Comparison of ENCODE assay signal across 9 cellular contexts in the genomic region with DNA sequence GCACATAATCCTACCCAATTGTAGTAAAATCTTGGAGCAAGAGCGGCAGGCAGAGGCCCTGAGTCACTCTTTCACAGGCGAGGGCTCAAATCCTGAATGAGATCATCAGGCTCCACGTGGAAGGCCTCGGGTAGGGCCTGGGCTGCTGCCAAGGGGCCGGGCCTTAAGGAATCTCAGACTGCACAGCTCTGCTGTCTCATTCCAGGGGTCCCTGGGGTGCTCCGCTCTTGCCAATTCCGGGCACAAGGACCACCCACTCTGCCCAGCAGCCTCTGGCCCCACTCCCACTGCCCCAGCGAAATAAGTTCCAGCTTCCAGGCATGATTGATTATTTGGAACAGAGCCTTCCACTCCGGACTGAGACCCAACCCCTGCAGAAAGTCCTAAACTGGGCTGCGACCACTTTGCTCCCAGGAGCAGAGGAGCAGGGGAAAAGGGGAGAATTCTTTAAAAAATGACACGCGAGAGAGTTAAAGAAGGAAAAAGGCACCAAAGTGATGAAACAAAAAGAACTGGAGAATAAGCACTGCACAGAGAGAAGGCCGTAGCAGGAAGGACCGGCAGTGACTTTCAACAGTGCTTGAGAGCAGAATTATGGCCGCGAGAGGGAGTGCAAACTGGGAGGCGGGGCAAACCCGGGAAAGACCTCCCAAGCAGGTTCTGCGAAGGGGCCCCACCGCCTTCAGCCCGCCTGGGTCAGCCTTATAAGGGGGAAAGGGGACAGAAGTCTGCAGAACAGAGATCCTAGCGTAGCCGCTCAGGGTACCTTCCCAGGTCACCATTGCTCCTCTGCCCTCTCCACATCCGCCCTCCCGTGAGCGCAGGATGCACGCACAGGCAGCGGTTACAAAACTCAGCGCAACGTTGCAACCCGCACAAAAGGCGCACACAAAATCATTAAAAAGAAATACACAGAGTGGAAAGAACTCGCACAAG. TPM values are rescaled to one million over a fixed set of nuclear protein-coding genes. Genes with fewer than 3 reads are reported as not detected.
A peak's percentile ranks its signal among the peaks of the same experiment; 100 is the strongest.
DNase-seq lines count a peak whose midpoint lies in the region; ATAC-seq and TF ChIP-seq lines count a peak whose summit lies in the region.
"Had no signal": no experiment of that assay in that cellular context is flagged by ENCODE, and none has a peak within 500 bp of the region (broad histone marks: within the 10 kb centered on the region; RNA-seq: fewer than 3 reads in every experiment).

No MANE protein-coding gene starts in this region.

- peak overlapping the region; percentile 68 for H3K27ac Mint-ChIP-seq in activated CD4-positive, alpha-beta T cell treated with anti-CD3 and anti-CD28 coated beads, Interleukin-2, amount 10 ng/mL, durations not matched to agents 7 days and 5 days
- H3K27ac Mint-ChIP-seq: memory B cell had no signal

- in situ Hi-C loops in brain microvascular endothelial cell (cut with HindIII; ENCODE audit: low pct_ligation_motif_present, low sequenced_read_pairs) = no loop called here

- WGBS in iPS DF 6.9 (ENCODE audit: insufficient coverage, insufficient read length) = no CpG with 5 or more reads among the region's 33 CpGs
- WGBS in psoas muscle, 3 donors = 0 to 1% (median 1%) methylated on average over 33 of the region's 33 CpGs

- H3K9me3 ChIP-seq in iPS DF 6.9 (ENCODE audit: control insufficient read depth, insufficient read depth, low read length) (no peaks in the 10 kb centered on the region), psoas muscle (no peaks in the 10 kb centered on the region)

- H3K36me3 ChIP-seq in brain microvascular endothelial cell (replicated peaks) = peaks cover 22% of the 10 kb centered on the region
- peaks cover 8% of the 10 kb centered on the region; the same call in 1 of the 2 replicates for H3K36me3 ChIP-seq in iPS DF 6.9 (ENCODE audit: control insufficient read depth, insufficient read depth, low read length)
- H3K36me3 ChIP-seq in psoas muscle (ENCODE audit: insufficient read depth in 1 of 2, low read depth in 1 of 2) = peaks cover 5 to 45% of the 10 kb centered on the region in 2 donors

- H3K4me3 ChIP-seq in brain microvascular endothelial cell (ENCODE audit: low read depth, low read length) (peak overlapping the region; percentile 87), iPS DF 6.9 (ENCODE audit: low read length) (peak overlapping the region; percentile 49; the same call in 1 of the 2 replicates), psoas muscle (peak overlapping the region; percentile 90)

- H3K4me1 ChIP-seq in iPS DF 6.9 (ENCODE audit: control insufficient read depth, insufficient read depth, low read length) (no peaks in the 10 kb centered on the region), psoas muscle (peaks cover 40% of the 10 kb centered on the region)

- CTCF ChIA-PET in activated CD4-positive, alpha-beta T cell treated with anti-CD3 and anti-CD28 coated beads, Interleukin-2, amount 10 ng/mL, durations not matched to agents 7 days and 5 days (lab: Charles Lee) = interaction anchor here (0.7 kb wide), 1 partner anchor 1902 kb away, joined by 3 read pairs; no protein-coding TSS in a partner anchor

- peak overlapping the region; percentile 77 for H3K4me3 Mint-ChIP-seq in activated CD4-positive, alpha-beta T cell treated with anti-CD3 and anti-CD28 coated beads, Interleukin-2, amount 10 ng/mL, durations not matched to agents 7 days and 5 days

- peaks cover 54% of the 10 kb centered on the region for H3K27me3 Mint-ChIP-seq in activated CD4-positive, alpha-beta T cell treated with anti-CD3 and anti-CD28 coated beads, Interleukin-2, amount 10 ng/mL, durations not matched to agents 7 days and 5 days

- peak; percentile 65 for TF ChIP-seq CTCF in brain microvascular endothelial cell (IDR thresholded peaks at IDR 0.05; ENCODE audit: low read depth, low read length, missing control alignments)
- TF ChIP-seq CTCF in psoas muscle (IDR thresholded peaks at IDR 0.05) = peak; percentile 26

- ATAC-seq in psoas muscle (peak; percentile 65 to 77 (median 72)), GM19455 (IDR thresholded peaks at IDR 0.05; ENCODE audit: unreplicated experiment) (no peak)

- no peaks in the 10 kb centered on the region for H3K9me3 Mint-ChIP-seq in activated CD4-positive, alpha-beta T cell treated with anti-CD3 and anti-CD28 coated beads, Interleukin-2, amount 10 ng/mL, durations not matched to agents 7 days and 5 days

- peaks cover 43% of the 10 kb centered on the region for H3K4me1 Mint-ChIP-seq in activated CD4-positive, alpha-beta T cell treated with anti-CD3 and anti-CD28 coated beads, Interleukin-2, amount 10 ng/mL, durations not matched to agents 7 days and 5 days

- peaks cover 11% of the 10 kb centered on the region for H3K36me3 Mint-ChIP-seq in activated CD4-positive, alpha-beta T cell treated with anti-CD3 and anti-CD28 coated beads, Interleukin-2, amount 10 ng/mL, durations not matched to agents 7 days and 5 days (ENCODE audit: low read depth)

- H3K27me3 ChIP-seq in brain microvascular endothelial cell (replicated peaks) (no peaks in the 10 kb centered on the region), iPS DF 6.9 (ENCODE audit: control insufficient read depth, insufficient read depth, low read length) (no peaks in the 10 kb centered on the region), psoas muscle (ENCODE audit: insufficient read depth in 3 of 3, low read length in 2 of 3) (no peaks in the 10 kb centered on the region)

- intact Hi-C loops in psoas muscle (cut with DNase I) = loop anchor here (2.0 to 10.0 kb wide), 3 partner anchors 74 to 1902 kb away; no protein-coding TSS in a partner anchor

- POLR2A ChIA-PET in activated CD4-positive, alpha-beta T cell treated with anti-CD3 and anti-CD28 coated beads, Interleukin-2, amount 10 ng/mL, durations not matched to agents 7 days and 5 days (lab: Charles Lee) = no interaction called here

- H3K27ac ChIP-seq in brain microvascular endothelial cell = peak overlapping the region; percentile 78
- H3K27ac ChIP-seq in iPS DF 6.9 (ENCODE audit: low read length) = no peak overlapping the region
- H3K27ac ChIP-seq in psoas muscle = peak overlapping the region; percentile 94

- DNase-seq in activated CD4-positive, alpha-beta T cell treated with anti-CD3 and anti-CD28 coated beads, Interleukin-2, amount 10 ng/mL, durations not matched to agents 7 days and 5 days = peak; percentile 57
- no peak for DNase-seq in activated CD4-positive, alpha-beta T cell treated with anti-CD3 and anti-CD28 coated beads for 4 hours
- DNase-seq in NOMO-1 treated with dmso at 0.1 percent for 144 hours (lab: John Stamatoyannopoulos, UW; ENCODE audit: unreplicated experiment) = peak; percentile 70
- DNase-seq in brain microvascular endothelial cell = peak; percentile 96
- DNase-seq in iPS DF 6.9 (ENCODE audit: low read depth, low spot score) = no peak
- DNase-seq in psoas muscle = peak; percentile 94 to 96
- DNase-seq in AML-193 (lab: John Stamatoyannopoulos, UW) = no peak

RNA-seq across cellular contexts. Expression of gene ADAMTS1, which starts 2.0 kb away (rescaled TPM):
- total RNA-seq in activated CD4-positive, alpha-beta T cell treated with anti-CD3 and anti-CD28 coated beads, Interleukin-2, amount 10 ng/mL, durations not matched to agents 7 days and 5 days = 1 to 10 TPM; 1.1 to 2.4 TPM
- total RNA-seq in psoas muscle = 10 to 100 TPM; 32.0 to 70.3 (median 51.1) TPM
- 10 to 100 TPM; 12.2 to 19.3 (median 15.7) TPM for polyA plus RNA-seq in psoas muscle

Comparison
In these comparisons a context has a peak if more than half of its experiments do, and no peak if none do; other contexts are left out.
1. DNase-seq: peak in activated CD4-positive, alpha-beta T cell treated with anti-CD3 and anti-CD28 coated beads, Interleukin-2, amount 10 ng/mL, durations not matched to agents 7 days and 5 days (single experiment), NOMO-1 treated with dmso at 0.1 percent for 144 hours (single experiment), brain microvascular endothelial cell (single experiment) and psoas muscle (2 of 2); none in activated CD4-positive, alpha-beta T cell treated with anti-CD3 and anti-CD28 coated beads for 4 hours (0 of 2), iPS DF 6.9 (single experiment) and AML-193 (0 of 2).
2. RNA of gene ADAMTS1, which starts 2.0 kb away (total RNA-seq): 32.0 to 70.3 TPM in psoas muscle; 1.1 to 2.4 TPM in activated CD4-positive, alpha-beta T cell treated with anti-CD3 and anti-CD28 coated beads, Interleukin-2, amount 10 ng/mL, durations not matched to agents 7 days and 5 days; every median in the first group is over 4 times any median in the second.
3. Peak in every context shown above with its lines, with median percentiles within 50 percentile points of each other: H3K4me3 ChIP-seq.